1 cellular context compared by ENCODE assay signal in genomic region chr4:25178838-25179261, GRCh38.
TF ChIP-seq lines count a peak whose summit lies in the region.

No MANE protein-coding gene starts in this region.

TF ChIP-seq in HepG2, 621 proteins besides CTCF, POLR2A, EP300 and RAD21 (continued from another document and continues in another):
- peak; percentile 81 for TF ChIP-seq HNF1B (CRISPR knock-in tag; IDR thresholded peaks at IDR 0.05)
- peak; percentile 78 for TF ChIP-seq FOXA3 (CRISPR knock-in tag; IDR thresholded peaks at IDR 0.05)
- peak; percentile 36; the same call in 1 of the 2 replicates for TF ChIP-seq USF2 (IDR thresholded peaks at IDR 0.05; ENCODE audit: low read depth, low read length)
- no peak for TF ChIP-seq USF2 (CRISPR knock-in tag; IDR thresholded peaks at IDR 0.05; ENCODE audit: borderline replicate concordance)
- no peak for TF ChIP-seq MTA3 (CRISPR knock-in tag; IDR thresholded peaks at IDR 0.05)
- no peak for TF ChIP-seq CEBPB (IDR thresholded peaks at IDR 0.05; ENCODE audit: borderline replicate concordance, low read depth, low read length)
- peak; percentile 26; the same call in 1 of the 2 replicates for TF ChIP-seq NFIC (IDR thresholded peaks at IDR 0.05; ENCODE audit: low read length)
- TF ChIP-seq ZNF607 (CRISPR knock-in tag; IDR thresholded peaks at IDR 0.05; ENCODE audit: borderline replicate concordance) = no peak
- no peak for TF ChIP-seq TEF (CRISPR knock-in tag; IDR thresholded peaks at IDR 0.05)
- TF ChIP-seq KLF13 (CRISPR knock-in tag; IDR thresholded peaks at IDR 0.05) = no peak
- no peak for TF ChIP-seq KLF11 (CRISPR knock-in tag; IDR thresholded peaks at IDR 0.05)
- no peak for TF ChIP-seq NAIF1 (CRISPR knock-in tag; IDR thresholded peaks at IDR 0.05; ENCODE audit: borderline replicate concordance)
- no peak for TF ChIP-seq PHF8 (CRISPR knock-in tag; IDR thresholded peaks at IDR 0.05)
- TF ChIP-seq MATR3 (CRISPR knock-in tag; IDR thresholded peaks at IDR 0.05) = no peak
- no peak for TF ChIP-seq ZBTB39 (CRISPR knock-in tag; IDR thresholded peaks at IDR 0.05)
- no peak for TF ChIP-seq RFXANK (CRISPR knock-in tag; IDR thresholded peaks at IDR 0.05)
- TF ChIP-seq PHB2 (IDR thresholded peaks at IDR 0.05; ENCODE audit: partially characterized antibody) = no peak
- TF ChIP-seq CHD4 (IDR thresholded peaks at IDR 0.05; ENCODE audit: borderline replicate concordance, low read length) = no peak
- no peak for TF ChIP-seq SCMH1 (CRISPR knock-in tag; IDR thresholded peaks at IDR 0.05; ENCODE audit: borderline replicate concordance)
- no peak for TF ChIP-seq GTF3A (CRISPR knock-in tag; conservative IDR thresholded peaks at IDR 0.05)
- no peak for TF ChIP-seq ZSCAN21 (CRISPR knock-in tag; IDR thresholded peaks at IDR 0.05; ENCODE audit: borderline replicate concordance)
- TF ChIP-seq ZNF780A (CRISPR knock-in tag; IDR thresholded peaks at IDR 0.05) = no peak
- TF ChIP-seq AGO1 (IDR thresholded peaks at IDR 0.05; ENCODE audit: low read depth, low read length, poor library complexity, severe bottlenecking) = no peak
- no peak for TF ChIP-seq ZNF572 (CRISPR knock-in tag; IDR thresholded peaks at IDR 0.05)
- TF ChIP-seq ZBTB10 (CRISPR knock-in tag; IDR thresholded peaks at IDR 0.05; ENCODE audit: borderline replicate concordance) = no peak
- TF ChIP-seq DZIP1 (CRISPR knock-in tag; IDR thresholded peaks at IDR 0.05) = no peak
- TF ChIP-seq MXD4 (CRISPR knock-in tag; IDR thresholded peaks at IDR 0.05) = no peak; the same call in 1 of the 2 replicates
- TF ChIP-seq MZF1 (CRISPR knock-in tag; IDR thresholded peaks at IDR 0.05; ENCODE audit: borderline replicate concordance) = no peak
- no peak for TF ChIP-seq ATRX (CRISPR knock-in tag; IDR thresholded peaks at IDR 0.05; ENCODE audit: borderline replicate concordance)
- TF ChIP-seq MXD1 (CRISPR knock-in tag; IDR thresholded peaks at IDR 0.05) = no peak
- no peak for TF ChIP-seq NFIB (CRISPR knock-in tag; IDR thresholded peaks at IDR 0.05; ENCODE audit: borderline replicate concordance)
- TF ChIP-seq ZFP82 (CRISPR knock-in tag; IDR thresholded peaks at IDR 0.05; ENCODE audit: borderline replicate concordance) = no peak
- peak; percentile 55; the same call in 1 of the 2 replicates for TF ChIP-seq NCOA2 (CRISPR knock-in tag; IDR thresholded peaks at IDR 0.05)
- TF ChIP-seq ZNF564 (CRISPR knock-in tag; IDR thresholded peaks at IDR 0.05) = no peak
- no peak for TF ChIP-seq ZHX1 (CRISPR knock-in tag; IDR thresholded peaks at IDR 0.05; ENCODE audit: low read depth)
- TF ChIP-seq NFE2L1 (CRISPR knock-in tag; IDR thresholded peaks at IDR 0.05; ENCODE audit: borderline replicate concordance) = no peak
- TF ChIP-seq PRPF4 (IDR thresholded peaks at IDR 0.05; ENCODE audit: low read depth, low read length, poor library complexity, severe bottlenecking) = no peak
- TF ChIP-seq FOXC1 (CRISPR knock-in tag; IDR thresholded peaks at IDR 0.05; ENCODE audit: borderline replicate concordance) = no peak
- TF ChIP-seq HCFC1 (IDR thresholded peaks at IDR 0.05; ENCODE audit: low read depth, low read length) = no peak
- peak; percentile 81 for TF ChIP-seq MIXL1 (CRISPR knock-in tag; IDR thresholded peaks at IDR 0.05)
- TF ChIP-seq BCLAF1 (IDR thresholded peaks at IDR 0.05) = no peak
- no peak for TF ChIP-seq RBM39 (IDR thresholded peaks at IDR 0.05; ENCODE audit: low read depth, low read length, poor library complexity, severe bottlenecking)
- TF ChIP-seq NBN (conservative IDR thresholded peaks at IDR 0.05) = no peak
- no peak for TF ChIP-seq E2F5 (CRISPR knock-in tag; conservative IDR thresholded peaks at IDR 0.05)
- TF ChIP-seq ZSCAN22 (CRISPR knock-in tag; IDR thresholded peaks at IDR 0.05) = no peak
- peak; percentile 21; the same call in 1 of the 2 replicates for TF ChIP-seq TCF7 (IDR thresholded peaks at IDR 0.05; ENCODE audit: low read depth)
- TF ChIP-seq ZFX (CRISPR knock-in tag; IDR thresholded peaks at IDR 0.05; ENCODE audit: low read depth) = peak; percentile 35; the same call in 1 of the 2 replicates
- no peak for TF ChIP-seq ZNF17 (CRISPR knock-in tag; IDR thresholded peaks at IDR 0.05)
